8 cellular contexts compared by ENCODE assay signal in genomic region chr2:241148891-241149674, GRCh38. TPM values are rescaled to one million over a fixed set of nuclear protein-coding genes. Genes with fewer than 3 reads are reported as not detected.
DNase-seq lines count a peak whose midpoint lies in the region; ATAC-seq and TF ChIP-seq lines count a peak whose summit lies in the region.

Gene PASK, minus strand, starts transcription at chr2:241149472. Its CDS starts 6,440 bp downstream, at chr2:241143032.

- H3K36me3 ChIP-seq in IMR-90 (ENCODE audit: control insufficient read depth, insufficient read depth, low read length) = peaks cover 4% of the 10 kb centered on the region
- H3K36me3 ChIP-seq in OCI-LY7 (ENCODE audit: insufficient read depth, low read length) = peaks cover 16% of the 10 kb centered on the region

- H3K4me2 ChIP-seq in IMR-90 (ENCODE audit: low read depth, low read length) (peak within 1 kb of the TSS; percentile 98), OCI-LY7 (ENCODE audit: low read length) (peak within 1 kb of the TSS; percentile 95)

- H3K4ac ChIP-seq in IMR-90 (ENCODE audit: low read depth, low read length) = no peak within 1 kb of the TSS

- no peaks in the 10 kb centered on the region for H3K9me2 ChIP-seq in OCI-LY7 (ENCODE audit: insufficient read depth, low read length)

- H4K5ac ChIP-seq in IMR-90 (ENCODE audit: low read depth, low read length) = no peak within 1 kb of the TSS

- intact Hi-C loops in IMR-90 (cut with micrococcal nuclease) (loop anchor here (2.0 kb wide), 1 partner anchor 46 kb away; the partner anchor contains the start of gene MTERF4), OCI-LY7 (cut with micrococcal nuclease; ENCODE audit: unreplicated experiment) (loop anchor here (10.0 kb wide), 1 partner anchor 736 kb away; no protein-coding TSS in a partner anchor)

- H2BK15ac ChIP-seq in IMR-90 (ENCODE audit: low read depth, low read length) = no peak within 1 kb of the TSS

- H3K27me3 ChIP-seq in IMR-90 (ENCODE audit: control insufficient read depth, insufficient read depth, low read length) = no peaks in the 10 kb centered on the region
- H3K27me3 ChIP-seq in mononuclear cell (ENCODE audit: insufficient read depth, low read length) = no peaks in the 10 kb centered on the region

- WGBS in IMR-90 (ENCODE audit: extremely low coverage in 2 of 2, insufficient read length in 1 of 2), 2 experiments = 0% methylated on average over 59 of the region's 88 CpGs; no CpG with 5 or more reads in 1 of the 2 experiments

- H2BK120ac ChIP-seq in IMR-90 (ENCODE audit: low read depth, low read length) = no peak within 1 kb of the TSS

- peak within 1 kb of the TSS; percentile 96 for H2AFZ ChIP-seq in IMR-90 (replicated peaks; ENCODE audit: low read length, poor library complexity)
- H2AFZ ChIP-seq in OCI-LY7 (ENCODE audit: low read length) = peak within 1 kb of the TSS; percentile 86

- H3K9me3 ChIP-seq in IMR-90 (ENCODE audit: control insufficient read depth, insufficient read depth, low read length) = no peaks in the 10 kb centered on the region
- no peaks in the 10 kb centered on the region for H3K9me3 ChIP-seq in OCI-LY7 (ENCODE audit: low read length)
- H3K9me3 ChIP-seq in mononuclear cell (ENCODE audit: low read depth, low read length) = no peaks in the 10 kb centered on the region

- no peak for TF ChIP-seq RAD21 in IMR-90 (IDR thresholded peaks at IDR 0.05; ENCODE audit: low read length)

- POLR2A ChIA-PET in IMR-90 (lab: Charles Lee; ENCODE audit: unreplicated experiment) (no interaction called here), OCI-LY7 (lab: Charles Lee) (interaction anchor here (1.0 kb wide), 1 partner anchor 48 kb away, joined by 4 read pairs; no protein-coding TSS in a partner anchor)

- in situ Hi-C loops in IMR-90 (cut with MboI; ENCODE audit: low sequenced_read_pairs) = no loop called here

- H3K9me1 ChIP-seq in IMR-90 (ENCODE audit: insufficient read depth, low read length) = peaks cover 17% of the 10 kb centered on the region

- no peak within 1 kb of the TSS for H3K14ac ChIP-seq in IMR-90 (replicated peaks; ENCODE audit: low read depth, low read length)

- H3K79me1 ChIP-seq in IMR-90 (ENCODE audit: low read depth in 1 of 2, low read length in 2 of 2) = peaks cover 18 to 39% of the 10 kb centered on the region in 2 experiments

- H3K4me3 ChIP-seq in IMR-90 (ENCODE audit: insufficient read depth, low read depth, low read length) (peak within 1 kb of the TSS; percentile 75), OCI-LY7 (ENCODE audit: low read depth, low read length, poor library complexity, severe bottlenecking) (peak within 1 kb of the TSS; percentile 94), epithelial cell of esophagus (ENCODE audit: low read length) (peak within 1 kb of the TSS; percentile 75), mononuclear cell (ENCODE audit: low read length) (peak within 1 kb of the TSS; percentile 78)

- dilution Hi-C loops in IMR-90 (cut with HindIII; ENCODE audit: low sequenced_read_pairs, unreplicated experiment) = no loop called here

- TF ChIP-seq CTCF in IMR-90 (conservative IDR thresholded peaks at IDR 0.05; ENCODE audit: low read depth, low read length) (no peak), OCI-LY7 (conservative IDR thresholded peaks at IDR 0.05; ENCODE audit: low read length) (no peak), epithelial cell of esophagus (IDR thresholded peaks at IDR 0.05; ENCODE audit: insufficient read depth, low read depth, low read length, missing control alignments) (no peak)

- H2BK5ac ChIP-seq in IMR-90 (ENCODE audit: low read depth, low read length, poor library complexity, severe bottlenecking) = no peak within 1 kb of the TSS

- no peak within 1 kb of the TSS for H2AK5ac ChIP-seq in IMR-90 (ENCODE audit: low read depth, low read length)

- H3K9ac ChIP-seq in IMR-90 (ENCODE audit: low read depth, low read length) = peak within 1 kb of the TSS; percentile 16; the same call in 1 of the 2 replicates

- no peak within 1 kb of the TSS for H3K18ac ChIP-seq in IMR-90 (ENCODE audit: low read depth, low read length)

- CTCF ChIA-PET in IMR-90 (lab: Yijun Ruan, JAX) = interaction anchor here (0.6 kb wide), 1 partner anchor 540 kb away, joined by 3 read pairs; no protein-coding TSS in a partner anchor
- CTCF ChIA-PET in OCI-LY7 (lab: Charles Lee; ENCODE audit: unreplicated experiment) = no interaction called here

- H3K27ac ChIP-seq in IMR-90 (ENCODE audit: insufficient read depth, low read length) (no peak within 1 kb of the TSS; the same call in 1 of the 2 replicates), OCI-LY7 (ENCODE audit: low read depth, low read length, poor library complexity, severe bottlenecking) (peak within 1 kb of the TSS; percentile 35)

- no peak within 1 kb of the TSS for H2BK20ac ChIP-seq in IMR-90 (ENCODE audit: low read depth, low read length)

- peaks cover 7% of the 10 kb centered on the region; the same call in 1 of the 2 replicates for H3K4me1 ChIP-seq in IMR-90 (ENCODE audit: control insufficient read depth, insufficient read depth, low read length)
- peaks cover 37% of the 10 kb centered on the region for H3K4me1 ChIP-seq in OCI-LY7 (ENCODE audit: insufficient read depth, low read length, poor library complexity, severe bottlenecking)
- H3K4me1 ChIP-seq in mononuclear cell (ENCODE audit: insufficient read depth, low read length) = peaks cover 24% of the 10 kb centered on the region

- H4K91ac ChIP-seq in IMR-90 (ENCODE audit: insufficient read depth, low read depth, low read length) = no peak within 1 kb of the TSS

- H3K79me2 ChIP-seq in OCI-LY7 (ENCODE audit: insufficient read depth, low read depth, low read length) = peaks cover 40% of the 10 kb centered on the region; the same call in 1 of the 2 replicates

- H3K56ac ChIP-seq in IMR-90 (ENCODE audit: extremely low read depth, insufficient read depth, low read length) = no peak within 1 kb of the TSS

- no TSS peak for BruUV-seq in IMR-90 (replicated peaks; lab: Mats Ljungman, UMichigan)
- no TSS peak for BruUV-seq in OCI-LY7 (replicated peaks; lab: Mats Ljungman, UMichigan)

- DNase-seq in DMS 273 treated with DMSO at 0.1 percent for 48 hours (lab: John Stamatoyannopoulos, UW) (peak; percentile 92), IMR-90 (peak; percentile 92), OCI-LY7 (ENCODE audit: low spot score) (peak; percentile 96), epithelial cell of esophagus (ENCODE audit: low read depth) (peak; percentile 99)
- peak; percentile 93 for DNase-seq in activated CD8-positive, alpha-beta memory T cell treated with anti-CD3 and anti-CD28 coated beads, Interleukin-2, amount 50 U/mL, for 48 hours
- DNase-seq in stimulated activated CD8-positive, alpha-beta memory T cell treated with anti-CD3 and anti-CD28 coated beads, Interleukin-2, amount 100 ng/mL, for 48 hours (ENCODE audit: low read depth in 2 of 2) = peak; percentile 85 to 94

- peaks cover 18% of the 10 kb centered on the region for H4K20me1 ChIP-seq in IMR-90 (ENCODE audit: insufficient read depth, low read length)
- peaks cover 16% of the 10 kb centered on the region for H4K20me1 ChIP-seq in OCI-LY7 (ENCODE audit: insufficient read depth, low read length)

- H3K23ac ChIP-seq in IMR-90 (ENCODE audit: low read depth, low read length) = peak within 1 kb of the TSS; percentile 2; the same call in 1 of the 2 replicates

- no peak within 1 kb of the TSS; a peak in 1 of 4 replicates for H4K8ac ChIP-seq in IMR-90 (ENCODE audit: low read depth in 2 of 2, low read length in 2 of 2)

- peak within 1 kb of the TSS; percentile 98 for H2AK9ac ChIP-seq in IMR-90 (replicated peaks; ENCODE audit: low read depth, low read length, poor library complexity)

- ATAC-seq in GM21528 (IDR thresholded peaks at IDR 0.05; ENCODE audit: low FRiP score, unreplicated experiment) = peak; percentile 77
- peak; percentile 88 for ATAC-seq in IMR-90 (ENCODE audit: low read depth)

- no peak for TF ChIP-seq POLR2A in IMR-90 (IDR thresholded peaks at IDR 0.05; ENCODE audit: low read depth, low read length)

TF ChIP-seq in IMR-90, 13 proteins besides CTCF, POLR2A, EP300 and RAD21:
- peak; percentile 16; the same call in 1 of the 2 replicates for TF ChIP-seq MXI1 (IDR thresholded peaks at IDR 0.05; ENCODE audit: borderline replicate concordance, low read depth, low read length)
- TF ChIP-seq, protein P1, sequence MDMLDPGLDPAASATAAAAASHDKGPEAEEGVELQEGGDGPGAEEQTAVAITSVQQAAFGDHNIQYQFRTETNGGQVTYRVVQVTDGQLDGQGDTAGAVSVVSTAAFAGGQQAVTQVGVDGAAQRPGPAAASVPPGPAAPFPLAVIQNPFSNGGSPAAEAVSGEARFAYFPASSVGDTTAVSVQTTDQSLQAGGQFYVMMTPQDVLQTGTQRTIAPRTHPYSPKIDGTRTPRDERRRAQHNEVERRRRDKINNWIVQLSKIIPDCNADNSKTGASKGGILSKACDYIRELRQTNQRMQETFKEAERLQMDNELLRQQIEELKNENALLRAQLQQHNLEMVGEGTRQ (IDR thresholded peaks at IDR 0.05; ENCODE audit: low read depth, low read length) = no peak

RNA-seq across cellular contexts. Expression of gene PASK, which starts in this region (rescaled TPM):
- total RNA-seq in IMR-90 (2012; rRNA removed) = 2.2 and 4.1 TPM in 2 replicates
- 4.1 TPM in 2 replicates for polyA plus RNA-seq in IMR-90 (2012; rRNA removed)
- polyA plus RNA-seq in IMR-90 (2012; cell fraction: cytosol; rRNA removed) = 1.6 and 1.9 TPM in 2 replicates
- 17.0 and 17.6 TPM in 2 replicates for polyA plus RNA-seq in IMR-90 (2012; cell fraction: nucleus; rRNA removed; ENCODE audit: low replicate concordance)
- 26.8 and 72.9 TPM in 2 replicates for total RNA-seq in OCI-LY7 (2014; rRNA removed; shearing (Covaris generic))
- 73.5 and 84.3 TPM in 2 replicates for total RNA-seq in OCI-LY7 (2022)
- total RNA-seq in mononuclear cell = 101 TPM
